Comparison of ENCODE assay signal across 11 cellular contexts in genomic region chr12:647039-647712, GRCh38. TPM values are rescaled to one million over a fixed set of nuclear protein-coding genes. Genes with fewer than 3 reads are reported as not detected.
DNase-seq lines count a peak whose midpoint lies in the region; ATAC-seq and TF ChIP-seq lines count a peak whose summit lies in the region.
"Had no signal": no experiment of that assay in that cellular context is flagged by ENCODE, and none has a peak within 500 bp of the region (broad histone marks: within the 10 kb centered on the region; RNA-seq: fewer than 3 reads in every experiment).

No MANE protein-coding gene starts in this region.

- peak overlapping the region; percentile 60 to 100 (median 97) for H3K27ac ChIP-seq in dorsolateral prefrontal cortex
- peak overlapping the region; percentile 18 for H3K27ac ChIP-seq in neutrophil
- H3K27ac ChIP-seq in tibial artery: peak overlapping the region; percentile 93 to 99

- TF ChIP-seq POLR2A in Raji (IDR thresholded peaks at IDR 0.05; ENCODE audit: insufficient read depth, low read depth, low read length): 0 out of 2 replicates have a peak, but pooled peaks have one; percentile 13

- H3K4me1 ChIP-seq in neutrophil (ENCODE audit: control insufficient read depth in 1 of 2, insufficient read depth in 1 of 2, low read depth in 1 of 2, low read length in 1 of 2) (peaks cover 54 to 56% of the 10 kb centered on the region in 2 experiments), tibial artery (peaks cover 0 to 50% (median 35%) of the 10 kb centered on the region in 4 donors)

- H3K9me3 ChIP-seq in neutrophil (no peaks in the 10 kb centered on the region), tibial artery (no peaks in the 10 kb centered on the region)

- DNase-seq in dorsolateral prefrontal cortex (no peak), tibial artery (no peak), NCI-H1105 treated with DMSO at 0.1 percent for 48 hours (lab: John Stamatoyannopoulos, UW) (no peak), kidney glomerular epithelial cell (lab: John Stamatoyannopoulos, UW) (no peak)
- DNase-seq: Calu3, NCI-H1436, NCI-H510A treated with DMSO at 0.1 percent for 48 hours, SHP77 had no signal

- no peak for TF ChIP-seq CTCF in dorsolateral prefrontal cortex (IDR thresholded peaks at IDR 0.05 in 54 of 56, conservative IDR thresholded peaks at IDR 0.05 in 2 of 56; ENCODE audit: low read depth in 1 of 56, partially characterized antibody in 56 of 56)
- TF ChIP-seq CTCF in neutrophil (IDR thresholded peaks at IDR 0.05): no peak
- TF ChIP-seq CTCF in tibial artery (IDR thresholded peaks at IDR 0.05): no peak

- intact Hi-C loops in dorsolateral prefrontal cortex (cut with DNase I) (loop anchor here (10.0 kb wide), 2 partner anchors 68 to 72 kb away; no protein-coding TSS in a partner anchor), tibial artery (cut with DNase I; ENCODE audit: low total_unique reads) (loop anchor here (5.0 to 10.0 kb wide), 2 partner anchors 75 to 108 kb away; partner anchors contain the start of gene WNK1)

- H3K4me3 ChIP-seq in dorsolateral prefrontal cortex (peak overlapping the region in 1 of 59 donors; percentile 40), neutrophil (ENCODE audit: low read depth in 1 of 2, low read length in 1 of 2) (no peak overlapping the region), tibial artery (no peak overlapping the region)

- H3K36me3 ChIP-seq in neutrophil (peaks cover 19% of the 10 kb centered on the region), tibial artery (no peaks in the 10 kb centered on the region)

- H3K27me3 ChIP-seq in dorsolateral prefrontal cortex: no peaks in the 10 kb centered on the region
- H3K27me3 ChIP-seq in neutrophil: no peaks in the 10 kb centered on the region
- no peaks in the 10 kb centered on the region for H3K27me3 ChIP-seq in tibial artery

- ATAC-seq in HG03469 (IDR thresholded peaks at IDR 0.05; ENCODE audit: unreplicated experiment): no peak

RNA-seq across cellular contexts. Expression of gene NINJ2, which starts 16.1 kb away (rescaled TPM):
- 10 to 100 TPM in 88 of 120 experiments, 1 to 10 TPM in 32; 1.6 to 80.0 (median 16.4) TPM for total RNA-seq in dorsolateral prefrontal cortex
- total RNA-seq: Calu3 had no signal

Comparison
In these comparisons a context has a peak if more than half of its experiments do, and no peak if none do; other contexts are left out.
1. H3K27ac ChIP-seq: peak in every context shown above with its lines; median percentile 97 in dorsolateral prefrontal cortex; 96 in tibial artery; 18 in neutrophil.